27 cellular contexts compared by ENCODE assay signal in genomic region chr7:74099031-74099430, GRCh38. TPM values are rescaled to one million over a fixed set of nuclear protein-coding genes. Genes with fewer than 3 reads are reported as not detected.
DNase-seq lines count a peak whose midpoint lies in the region; ATAC-seq, FAIRE-seq and TF ChIP-seq lines count a peak whose summit lies in the region.
"Had no signal": no experiment of that assay in that cellular context is flagged by ENCODE, and none has a peak within 500 bp of the region (broad histone marks: within the 10 kb centered on the region; RNA-seq: fewer than 3 reads in every experiment).

No MANE protein-coding gene starts in this region.

- H3K79me1 ChIP-seq in mesenchymal stem cell (replicated peaks; ENCODE audit: low read length, poor library complexity, severe bottlenecking) (peaks cover 22% of the 10 kb centered on the region), trophoblast cell (ENCODE audit: low read length) (peaks cover 9% of the 10 kb centered on the region)

- no TSS peak for BruUV-seq in K562 (replicated peaks; lab: Mats Ljungman, UMichigan)

- H3K14ac ChIP-seq in mesenchymal stem cell (ENCODE audit: low read length in 2 of 2), result no peak overlapping the region
- no peak overlapping the region for H3K14ac ChIP-seq in trophoblast cell (ENCODE audit: low read length)

- H3K4me3 ChIP-seq in H7 (ENCODE audit: insufficient read depth, low read depth, low read length), result no peak overlapping the region
- no peak overlapping the region for H3K4me3 ChIP-seq in K562
- H3K4me3 ChIP-seq in mesenchymal stem cell (ENCODE audit: insufficient read depth in 1 of 2, low read depth in 1 of 2, low read length in 2 of 2), result no peak overlapping the region
- H3K4me3 ChIP-seq in thymus (ENCODE audit: low read length), result no peak overlapping the region
- H3K4me3 ChIP-seq in trophoblast cell (ENCODE audit: low read depth, low read length), result no peak overlapping the region
- H3K4me3 ChIP-seq: lower lobe of right lung, upper lobe of left lung had no signal

- peak overlapping the region in 1 of 2 experiments; percentile 73 for H3K18ac ChIP-seq in mesenchymal stem cell (ENCODE audit: low read depth in 1 of 2, low read length in 2 of 2)
- no peak overlapping the region for H3K18ac ChIP-seq in trophoblast cell (ENCODE audit: low read length)

- H3K4me2 ChIP-seq in K562 (ENCODE audit: insufficient read depth, low read length), result no peak overlapping the region
- H3K4me2 ChIP-seq in mesenchymal stem cell (ENCODE audit: low read length, poor library complexity, severe bottlenecking), result no peak overlapping the region
- H3K4me2 ChIP-seq in trophoblast cell (ENCODE audit: low read length), result no peak overlapping the region

- POLR2A ChIA-PET in K562 (lab: Yijun Ruan, JAX), result interaction anchor here (0.6 to 1.2 kb wide), 2 partner anchors 12 to 41 kb away, joined by 3 read pairs; no protein-coding TSS in a partner anchor

- peak overlapping the region in 1 of 2 experiments; percentile 46 for H3K23ac ChIP-seq in mesenchymal stem cell (ENCODE audit: low read length in 2 of 2)
- no peak overlapping the region for H3K23ac ChIP-seq in trophoblast cell (ENCODE audit: low read length)

- H3K4ac ChIP-seq in mesenchymal stem cell (ENCODE audit: low read depth in 1 of 2, low read length in 2 of 2), result no peak overlapping the region
- H3K4ac ChIP-seq in trophoblast cell (ENCODE audit: low read depth, low read length), result no peak overlapping the region

- TF ChIP-seq RAD21 in K562 (CRISPR knock-in tag; conservative IDR thresholded peaks at IDR 0.05 in 1 of 2, IDR thresholded peaks at IDR 0.05 in 1 of 2), result no peak

- peak; percentile 33 for DNase-seq in H7
- peak in 1 of 4 experiments; percentile 7 for DNase-seq in K562 (ENCODE audit: extremely low read depth in 1 of 4, low spot score in 3 of 4)
- DNase-seq in mesenchymal stem cell, result no peak
- no peak for DNase-seq in NCI-H2081 treated with DMSO at 0.1 percent for 48 hours (lab: John Stamatoyannopoulos, UW)
- no peak for DNase-seq in germinal center (ENCODE audit: low spot score)
- no peak for DNase-seq in trophoblast cell
- DNase-seq: activated CD8-positive, alpha-beta memory T cell treated with anti-CD3 and anti-CD28 coated beads for 24 hours; activated naive CD4-positive, alpha-beta T cell treated with anti-CD3 and anti-CD28 coated beads, Interleukin-2, amount 50 U/mL, for 16 hours; activated T-cell treated with anti-CD3 and anti-CD28 coated beads, Interleukin-2, amount 50 U/mL, for 24 hours; anterior cingulate cortex; CD4-positive, alpha-beta memory T cell; DMS153; lower lobe of right lung; NCI-H1048; NCI-H187; NCI-H2227 treated with DMSO at 0.1 percent for 48 hours; NCI-H82; OCI-M1; SIG-M5; stimulated activated CD4-positive, alpha-beta T cell treated with anti-CD3 and anti-CD28 coated beads, Interleukin-12 subunit alpha, Interleukin-12 subunit beta, amount 100 ng/mL, for 4 hours; stimulated activated CD4-positive, alpha-beta T cell treated with anti-CD3 and anti-CD28 coated beads, Interleukin-4, amount 100 ng/mL, for 4 hours; stimulated activated naive CD8-positive, alpha-beta T cell treated with anti-CD3 and anti-CD28 coated beads, Interleukin-15, amount 100 ng/mL, for 72 hours had no signal

- H2BK12ac ChIP-seq in mesenchymal stem cell (ENCODE audit: low read length in 2 of 2) (peak overlapping the region; percentile 53 to 90), trophoblast cell (ENCODE audit: low read length) (no peak overlapping the region)

- no peak overlapping the region for H2BK15ac ChIP-seq in mesenchymal stem cell (ENCODE audit: low read depth, poor library complexity, severe bottlenecking)

- no peak for FAIRE-seq in K562 (lab: Jason Lieb, UNC)
- FAIRE-seq: G401.6 had no signal

- H2BK5ac ChIP-seq in mesenchymal stem cell (ENCODE audit: low read depth, low read length, poor library complexity, severe bottlenecking) (no peak overlapping the region), trophoblast cell (ENCODE audit: low read depth, low read length, poor library complexity) (no peak overlapping the region)

- no peak overlapping the region for H4K12ac ChIP-seq in trophoblast cell (ENCODE audit: low read depth, low read length)

- H3K27me3 ChIP-seq in H7 (ENCODE audit: control insufficient read depth, insufficient read depth, low read length), result no peaks in the 10 kb centered on the region
- H3K27me3 ChIP-seq in K562 (ENCODE audit: control insufficient read depth in 2 of 2, insufficient read depth in 2 of 2, low read length in 2 of 2), result no peaks in the 10 kb centered on the region
- H3K27me3 ChIP-seq in mesenchymal stem cell (ENCODE audit: control insufficient read depth in 1 of 2, insufficient read depth in 1 of 2, low read length in 2 of 2), result no peaks in the 10 kb centered on the region
- H3K27me3 ChIP-seq in thymus (ENCODE audit: control insufficient read depth, insufficient read depth), result no peaks in the 10 kb centered on the region
- H3K27me3 ChIP-seq in trophoblast cell (ENCODE audit: insufficient read depth, low read length), result no peaks in the 10 kb centered on the region
- H3K27me3 ChIP-seq: neutrophil, upper lobe of left lung had no signal

- TF ChIP-seq CTCF in K562 (IDR thresholded peaks at IDR 0.05 in 2 of 3, conservative IDR thresholded peaks at IDR 0.05 in 1 of 3; ENCODE audit: insufficient read depth in 2 of 3, low read depth in 1 of 3, low read length in 3 of 3), result no peak

- H2AFZ ChIP-seq in K562 (ENCODE audit: low read depth, low read length), result no peak overlapping the region
- H2AFZ ChIP-seq in mesenchymal stem cell (ENCODE audit: low read depth, low read length), result no peak overlapping the region
- no peak overlapping the region for H2AFZ ChIP-seq in trophoblast cell (ENCODE audit: insufficient read depth, low read length, poor library complexity)

- in situ Hi-C loops in K562 (cut with MboI), result no loop called here

- H3K9me1 ChIP-seq in K562 (ENCODE audit: control insufficient read depth, insufficient read depth, low read length), result no peaks in the 10 kb centered on the region

- H3K27ac ChIP-seq in K562 (ENCODE audit: extremely low read depth, low read depth, low read length), result no peak overlapping the region
- no peak overlapping the region for H3K27ac ChIP-seq in mesenchymal stem cell (ENCODE audit: low read length, poor library complexity, severe bottlenecking)
- H3K27ac ChIP-seq in thymus (ENCODE audit: low read depth), result peak overlapping the region; percentile 9
- no peak overlapping the region for H3K27ac ChIP-seq in trophoblast cell (ENCODE audit: low read depth, low read length)
- H3K27ac ChIP-seq: lower lobe of right lung, neutrophil had no signal

- TF ChIP-seq POLR2A in K562 (conservative IDR thresholded peaks at IDR 0.05), result no peak

- no peak for ATAC-seq in K562
- ATAC-seq in GM18502 (IDR thresholded peaks at IDR 0.05; ENCODE audit: poor library complexity, unreplicated experiment), result no peak
- ATAC-seq: lower lobe of right lung; stimulated activated naive CD8-positive, alpha-beta T cell treated with anti-CD3 and anti-CD28 coated beads, Interleukin-15, amount 100 ng/mL, for 72 hours had no signal

- H3K9ac ChIP-seq in K562 (ENCODE audit: insufficient read depth in 1 of 2, low read depth in 2 of 2, low read length in 2 of 2) (no peak overlapping the region), mesenchymal stem cell (ENCODE audit: low read length) (peak overlapping the region; percentile 84), trophoblast cell (ENCODE audit: low read length) (no peak overlapping the region)

- TF ChIP-seq EP300 in K562 (IDR thresholded peaks at IDR 0.05; ENCODE audit: low read length), result no peak

- H3K36me3 ChIP-seq in H7 (replicated peaks; ENCODE audit: control insufficient read depth, insufficient read depth, low read length), result peaks cover 24% of the 10 kb centered on the region
- H3K36me3 ChIP-seq in K562 (ENCODE audit: control insufficient read depth, insufficient read depth, low read length), result peaks cover 64% of the 10 kb centered on the region; the same call in 2 of the 3 replicates
- H3K36me3 ChIP-seq in mesenchymal stem cell (ENCODE audit: control insufficient read depth in 1 of 2, insufficient read depth in 2 of 2, low read depth in 1 of 2, low read length in 2 of 2), result peaks cover 43 to 55% of the 10 kb centered on the region in 2 experiments
- peaks cover 4% of the 10 kb centered on the region for H3K36me3 ChIP-seq in thymus (ENCODE audit: control insufficient read depth, insufficient read depth)
- H3K36me3 ChIP-seq in trophoblast cell (ENCODE audit: control insufficient read depth in 1 of 2, insufficient read depth in 2 of 2, low read length in 2 of 2), result peaks cover 23 to 28% of the 10 kb centered on the region in 2 experiments
- H3K36me3 ChIP-seq: neutrophil had no signal

- peak overlapping the region; percentile 15 for H4K91ac ChIP-seq in mesenchymal stem cell (ENCODE audit: low read length)
- H4K91ac ChIP-seq in trophoblast cell (ENCODE audit: low read depth, low read length), result no peak overlapping the region

- H3K9me3 ChIP-seq in K562 (replicated peaks; ENCODE audit: control insufficient read depth, insufficient read depth, low read depth, low read length) (no peaks in the 10 kb centered on the region), mesenchymal stem cell (ENCODE audit: control insufficient read depth, low read length) (peaks cover 13% of the 10 kb centered on the region), thymus (ENCODE audit: control insufficient read depth) (no peaks in the 10 kb centered on the region), trophoblast cell (ENCODE audit: insufficient read depth, low read depth, low read length) (no peaks in the 10 kb centered on the region)
- H3K9me3 ChIP-seq: lower lobe of right lung, neutrophil, upper lobe of left lung had no signal

- H3K79me2 ChIP-seq in K562 (ENCODE audit: control insufficient read depth, insufficient read depth, low read length), result 0 out of 3 replicates have a peak, but pooled peaks cover 3% of the 10 kb centered on the region
- peaks cover 2% of the 10 kb centered on the region for H3K79me2 ChIP-seq in trophoblast cell (ENCODE audit: control insufficient read depth, insufficient read depth, low read length, poor library complexity)

- intact Hi-C loops in K562 (cut with micrococcal nuclease), result no loop called here

- H3K4me1 ChIP-seq in K562 (replicated peaks in 1 of 2; ENCODE audit: control insufficient read depth in 2 of 2, insufficient read depth in 2 of 2, low read length in 2 of 2), result peaks cover 19 to 22% of the 10 kb centered on the region in 2 experiments
- H3K4me1 ChIP-seq in mesenchymal stem cell (ENCODE audit: control insufficient read depth, insufficient read depth, low read depth, low read length), result peaks cover 34% of the 10 kb centered on the region
- H3K4me1 ChIP-seq in thymus (ENCODE audit: control insufficient read depth, insufficient read depth, low read length), result peaks cover 2% of the 10 kb centered on the region
- H3K4me1 ChIP-seq in trophoblast cell (ENCODE audit: control insufficient read depth in 1 of 2, insufficient read depth in 2 of 2, low read length in 2 of 2), result peaks cover 10 to 12% of the 10 kb centered on the region in 2 experiments

- CTCF ChIA-PET in K562 (lab: Yijun Ruan, JAX; ENCODE audit: low intra/inter-chr PET ratio), result no interaction called here

- WGBS in K562 (ENCODE audit: insufficient coverage, low coverage, missing lambda C conversion rate), result 94% methylated on average over 17 of the region's 17 CpGs
- WGBS in mesenchymal stem cell, result 96% methylated on average over 17 of the region's 17 CpGs
- 98% methylated on average over 17 of the region's 17 CpGs for WGBS in thymus
- WGBS in trophoblast cell (ENCODE audit: extremely low coverage, insufficient coverage, insufficient read length), result no CpG with 5 or more reads among the region's 17 CpGs

- H2AK5ac ChIP-seq in mesenchymal stem cell (ENCODE audit: low read length, severe bottlenecking) (peak overlapping the region; percentile 7), trophoblast cell (ENCODE audit: low read length) (no peak overlapping the region)

- H4K8ac ChIP-seq in mesenchymal stem cell (ENCODE audit: low read length) (peak overlapping the region; percentile 8), trophoblast cell (ENCODE audit: low read depth, low read length) (no peak overlapping the region)

- no peak overlapping the region for H2BK120ac ChIP-seq in mesenchymal stem cell (ENCODE audit: low read depth, low read length)
- no peak overlapping the region for H2BK120ac ChIP-seq in trophoblast cell (ENCODE audit: insufficient read depth, low read length, poor library complexity)

- H4K20me1 ChIP-seq in K562 (replicated peaks; ENCODE audit: control insufficient read depth, insufficient read depth, low read length), result 0 out of 2 replicates have a peak, but pooled peaks cover 2% of the 10 kb centered on the region

RNA-seq across cellular contexts. Expression of gene LIMK1, which starts 15.4 kb away (rescaled TPM):
- 99.4 and 108 TPM in 2 replicates for total RNA-seq in H7 (2014; rRNA removed; shearing (Covaris generic))
- total RNA-seq in K562 (2011; cell fraction: chromatin; rRNA removed; ENCODE audit: low replicate concordance), result 23.2 and 66.1 TPM in 2 replicates
- 28.6 and 29.9 TPM in 2 replicates for total RNA-seq in K562 (2011; cell fraction: nucleolus; rRNA removed)
- 24.9 and 30.2 TPM in 2 replicates for total RNA-seq in K562 (2011; cell fraction: nucleoplasm; rRNA removed)
- total RNA-seq in K562 (2014; rRNA removed) (21.1 and 23.1 TPM in 2 replicates), K562 (2014; rRNA removed; fragmentation: Illumina TruSeq; extraction: Trizol) (5.1 and 6.4 TPM in 2 replicates), K562 (2015; rRNA removed; fragmentation: Illumina TruSeq; extraction: Trizol) (15.0 and 16.0 TPM in 2 replicates), K562 (2021) (29.0 and 30.0 TPM in 2 replicates)
- polyA plus RNA-seq in K562 (2011; rRNA removed) (14.3 and 17.7 TPM in 2 replicates), K562 (2014; fragmentation: Illumina TruSeq; extraction: Trizol) (24.5 and 36.9 TPM in 2 replicates), K562 (2014; fragmentation: Nextera tagmentation; extraction: Ambion mirVana) (under 1 TPM; 0.14 to 0.38 TPM), K562 (2014; rRNA removed) (15.9 and 18.1 TPM in 2 replicates), thymus (10.1 TPM)
- 17.9 and 46.8 TPM in 2 replicates for polyA plus RNA-seq in K562 (2011; cell fraction: cytosol; rRNA removed)
- polyA plus RNA-seq in K562 (2011; cell fraction: nucleus; rRNA removed), result 22.4 and 50.0 TPM in 2 replicates
- 18.8 and 23.1 TPM in 2 replicates for polyA plus RNA-seq in K562 (2012)
- 6.9 and 18.5 TPM in 2 replicates for polyA minus RNA-seq in K562 (2011; rRNA and poly(A)+ RNA removed)
- 15.1 and 16.3 TPM in 2 replicates for polyA minus RNA-seq in K562 (2011; cell fraction: cytosol; rRNA and poly(A)+ RNA removed)
- polyA minus RNA-seq in K562 (2011; cell fraction: nucleus; rRNA and poly(A)+ RNA removed), result 6.2 and 7.5 TPM in 2 replicates
- polyA plus RNA-seq in mesenchymal stem cell (2013, experiment 1 of 2), result 54.8 TPM
- 54.9 TPM for polyA plus RNA-seq in mesenchymal stem cell (2013, experiment 2 of 2)
- 23.7 and 23.9 TPM in 2 replicates for polyA plus RNA-seq in trophoblast cell (2013)
